ENCODE assay signal across 1 cellular context in genomic region chr19:51271015-51271600, GRCh38.
TF ChIP-seq lines count a peak whose summit lies in the region.

No MANE protein-coding gene starts in this region.

TF ChIP-seq in GM23338, 12 proteins besides CTCF, POLR2A, EP300 and RAD21 (continued from another document):
- TF ChIP-seq, protein P1, sequence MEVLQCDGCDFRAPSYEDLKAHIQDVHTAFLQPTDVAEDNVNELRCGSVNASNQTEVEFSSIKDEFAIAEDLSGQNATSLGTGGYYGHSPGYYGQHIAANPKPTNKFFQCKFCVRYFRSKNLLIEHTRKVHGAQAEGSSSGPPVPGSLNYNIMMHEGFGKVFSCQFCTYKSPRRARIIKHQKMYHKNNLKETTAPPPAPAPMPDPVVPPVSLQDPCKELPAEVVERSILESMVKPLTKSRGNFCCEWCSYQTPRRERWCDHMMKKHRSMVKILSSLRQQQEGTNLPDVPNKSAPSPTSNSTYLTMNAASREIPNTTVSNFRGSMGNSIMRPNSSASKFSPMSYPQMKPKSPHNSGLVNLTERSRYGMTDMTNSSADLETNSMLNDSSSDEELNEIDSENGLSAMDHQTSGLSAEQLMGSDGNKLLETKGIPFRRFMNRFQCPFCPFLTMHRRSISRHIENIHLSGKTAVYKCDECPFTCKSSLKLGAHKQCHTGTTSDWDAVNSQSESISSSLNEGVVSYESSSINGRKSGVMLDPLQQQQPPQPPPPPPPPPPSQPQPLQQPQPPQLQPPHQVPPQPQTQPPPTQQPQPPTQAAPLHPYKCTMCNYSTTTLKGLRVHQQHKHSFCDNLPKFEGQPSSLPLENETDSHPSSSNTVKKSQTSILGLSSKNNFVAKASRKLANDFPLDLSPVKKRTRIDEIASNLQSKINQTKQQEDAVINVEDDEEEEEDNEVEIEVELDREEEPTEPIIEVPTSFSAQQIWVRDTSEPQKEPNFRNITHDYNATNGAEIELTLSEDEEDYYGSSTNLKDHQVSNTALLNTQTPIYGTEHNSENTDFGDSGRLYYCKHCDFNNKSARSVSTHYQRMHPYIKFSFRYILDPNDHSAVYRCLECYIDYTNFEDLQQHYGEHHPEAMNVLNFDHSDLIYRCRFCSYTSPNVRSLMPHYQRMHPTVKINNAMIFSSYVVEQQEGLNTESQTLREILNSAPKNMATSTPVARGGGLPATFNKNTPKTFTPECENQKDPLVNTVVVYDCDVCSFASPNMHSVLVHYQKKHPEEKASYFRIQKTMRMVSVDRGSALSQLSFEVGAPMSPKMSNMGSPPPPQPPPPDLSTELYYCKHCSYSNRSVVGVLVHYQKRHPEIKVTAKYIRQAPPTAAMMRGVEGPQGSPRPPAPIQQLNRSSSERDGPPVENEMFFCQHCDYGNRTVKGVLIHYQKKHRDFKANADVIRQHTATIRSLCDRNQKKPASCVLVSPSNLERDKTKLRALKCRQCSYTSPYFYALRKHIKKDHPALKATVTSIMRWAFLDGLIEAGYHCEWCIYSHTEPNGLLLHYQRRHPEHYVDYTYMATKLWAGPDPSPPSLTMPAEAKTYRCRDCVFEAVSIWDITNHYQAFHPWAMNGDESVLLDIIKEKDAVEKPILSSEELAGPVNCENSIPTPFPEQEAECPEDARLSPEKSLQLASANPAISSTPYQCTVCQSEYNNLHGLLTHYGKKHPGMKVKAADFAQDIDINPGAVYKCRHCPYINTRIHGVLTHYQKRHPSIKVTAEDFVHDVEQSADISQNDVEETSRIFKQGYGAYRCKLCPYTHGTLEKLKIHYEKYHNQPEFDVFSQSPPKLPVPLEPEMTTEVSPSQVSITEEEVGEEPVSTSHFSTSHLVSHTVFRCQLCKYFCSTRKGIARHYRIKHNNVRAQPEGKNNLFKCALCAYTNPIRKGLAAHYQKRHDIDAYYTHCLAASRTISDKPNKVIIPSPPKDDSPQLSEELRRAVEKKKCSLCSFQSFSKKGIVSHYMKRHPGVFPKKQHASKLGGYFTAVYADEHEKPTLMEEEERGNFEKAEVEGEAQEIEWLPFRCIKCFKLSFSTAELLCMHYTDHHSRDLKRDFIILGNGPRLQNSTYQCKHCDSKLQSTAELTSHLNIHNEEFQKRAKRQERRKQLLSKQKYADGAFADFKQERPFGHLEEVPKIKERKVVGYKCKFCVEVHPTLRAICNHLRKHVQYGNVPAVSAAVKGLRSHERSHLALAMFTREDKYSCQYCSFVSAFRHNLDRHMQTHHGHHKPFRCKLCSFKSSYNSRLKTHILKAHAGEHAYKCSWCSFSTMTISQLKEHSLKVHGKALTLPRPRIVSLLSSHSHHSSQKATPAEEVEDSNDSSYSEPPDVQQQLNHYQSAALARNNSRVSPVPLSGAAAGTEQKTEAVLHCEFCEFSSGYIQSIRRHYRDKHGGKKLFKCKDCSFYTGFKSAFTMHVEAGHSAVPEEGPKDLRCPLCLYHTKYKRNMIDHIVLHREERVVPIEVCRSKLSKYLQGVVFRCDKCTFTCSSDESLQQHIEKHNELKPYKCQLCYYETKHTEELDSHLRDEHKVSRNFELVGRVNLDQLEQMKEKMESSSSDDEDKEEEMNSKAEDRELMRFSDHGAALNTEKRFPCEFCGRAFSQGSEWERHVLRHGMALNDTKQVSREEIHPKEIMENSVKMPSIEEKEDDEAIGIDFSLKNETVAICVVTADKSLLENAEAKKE (CRISPR knock-in tag; IDR thresholded peaks at IDR 0.05): no peak
- no peak for TF ChIP-seq CREB1 (CRISPR knock-in tag; IDR thresholded peaks at IDR 0.05; ENCODE audit: low read depth)
- TF ChIP-seq JUNB (IDR thresholded peaks at IDR 0.05; ENCODE audit: unreplicated experiment): no peak
- TF ChIP-seq REST (IDR thresholded peaks at IDR 0.05; ENCODE audit: unreplicated experiment): no peak
- TF ChIP-seq POLR2AphosphoS5 (IDR thresholded peaks at IDR 0.05; ENCODE audit: low read depth): no peak
- TF ChIP-seq ZNF331 (CRISPR knock-in tag; IDR thresholded peaks at IDR 0.05; ENCODE audit: low read depth): no peak
- TF ChIP-seq NANOG (IDR thresholded peaks at IDR 0.05; ENCODE audit: borderline replicate concordance): no peak
